ENCODE assay signal across 10 cellular contexts in the genomic region with DNA sequence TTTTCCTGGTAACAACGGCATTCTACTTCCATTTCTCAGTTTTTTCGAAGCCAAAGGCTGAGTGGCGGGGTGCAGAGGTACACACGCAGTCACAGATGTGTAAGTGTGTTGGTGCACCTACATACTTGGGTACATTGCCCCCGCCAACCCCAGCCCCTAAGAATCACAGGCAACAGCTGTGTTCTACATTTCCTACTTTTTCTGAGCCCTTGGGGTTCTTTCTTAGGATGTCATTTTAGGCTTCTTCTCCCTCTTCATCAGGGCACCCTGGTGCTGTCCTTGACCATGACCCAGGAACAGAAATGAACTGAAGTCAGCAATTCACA.
"Had no signal": no experiment of that assay in that cellular context is flagged by ENCODE, and none has a peak within 500 bp of the region (broad histone marks: within the 10 kb centered on the region; RNA-seq: fewer than 3 reads in every experiment).

No MANE protein-coding gene starts in this region.

- ATAC-seq: heart right ventricle had no signal

- H3K27me3 ChIP-seq: neural progenitor cell, tibial nerve had no signal

- H3K27ac ChIP-seq: adrenal gland, coronary artery, heart right ventricle, neural progenitor cell, parathyroid adenoma, tibial nerve had no signal

- DNase-seq: activated gamma-delta T cell treated with Interleukin-2 at 50 U/mL for 16 hours; adrenal gland; central memory CD4-positive, alpha-beta T cell; effector CD8-positive, alpha-beta T cell; heart right ventricle had no signal

- H3K4me1 ChIP-seq: adrenal gland, heart right ventricle, neural progenitor cell, parathyroid adenoma, tibial nerve had no signal

- H3K4me1 Mint-ChIP-seq: neural progenitor cell had no signal

- H3K27ac Mint-ChIP-seq: neural progenitor cell had no signal

- H3K4me3 ChIP-seq: adrenal gland, coronary artery, heart right ventricle, neural progenitor cell, tibial nerve had no signal

- H3K9me3 ChIP-seq: adrenal gland had no signal

- H3K4me3 Mint-ChIP-seq: activated CD8-positive, alpha-beta T cell treated with anti-CD3 and anti-CD28 coated beads for 36 hours; neural progenitor cell had no signal

- H3K36me3 ChIP-seq: adrenal gland, heart right ventricle, neural progenitor cell, tibial nerve had no signal
